ENCODE assay signal across 1 cellular context in the genomic region with DNA sequence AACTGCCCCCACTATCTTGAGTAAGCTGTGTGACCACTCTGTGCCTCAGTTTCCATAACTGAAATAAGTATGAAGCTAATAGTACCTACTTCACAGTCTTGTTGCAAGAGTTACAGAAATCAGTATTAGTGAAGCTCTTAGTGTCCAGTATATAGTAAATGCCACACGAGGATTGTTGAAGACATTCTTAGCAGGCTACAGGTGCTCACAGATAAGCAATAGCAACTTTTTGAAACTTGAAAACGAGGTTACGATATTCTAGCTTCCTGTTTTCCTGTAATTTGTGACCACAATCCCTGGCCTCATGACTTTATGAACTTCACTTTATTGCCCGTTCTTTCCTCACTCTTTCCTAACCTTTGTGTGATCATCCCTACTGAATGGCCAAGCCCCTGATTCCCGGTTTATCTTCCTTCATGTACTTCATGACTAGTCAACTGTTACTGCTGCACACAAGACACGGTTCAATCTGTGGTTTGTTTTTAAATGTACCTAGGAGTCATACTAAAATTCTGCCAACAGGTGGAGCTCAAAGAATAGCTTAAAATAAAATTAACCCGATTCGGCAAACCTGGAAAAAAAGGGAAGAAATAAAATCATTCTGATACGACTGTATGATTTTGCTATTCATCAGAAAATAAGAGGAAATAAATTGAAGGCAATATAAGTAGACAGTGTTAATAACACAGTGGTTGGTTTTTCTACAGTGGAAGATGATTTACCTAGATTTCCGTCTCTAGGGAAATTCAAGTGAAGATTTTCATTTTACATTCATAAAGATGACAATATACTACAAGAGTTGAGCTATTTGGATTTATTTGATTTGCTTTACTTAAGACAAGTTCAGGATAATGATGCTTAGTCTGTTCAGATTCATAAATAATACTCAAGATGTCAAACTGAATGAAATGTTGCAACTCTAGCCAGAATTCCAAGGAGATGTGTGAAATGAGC.
A peak's percentile ranks its signal among the peaks of the same experiment; 100 is the strongest.
TF ChIP-seq lines count a peak whose summit lies in the region.

No MANE protein-coding gene starts in this region.

TF ChIP-seq in H1, 55 proteins besides CTCF, POLR2A, EP300 and RAD21:
- no peak for TF ChIP-seq YY1 (IDR thresholded peaks at IDR 0.05; ENCODE audit: low read depth, low read length)
- peak; percentile 72 for TF ChIP-seq MAFK (IDR thresholded peaks at IDR 0.05; ENCODE audit: low read depth, low read length)
TF ChIP-seq in H1: peak in this region for 1.
